ENCODE assay signal across 12 cellular contexts in the genomic region with DNA sequence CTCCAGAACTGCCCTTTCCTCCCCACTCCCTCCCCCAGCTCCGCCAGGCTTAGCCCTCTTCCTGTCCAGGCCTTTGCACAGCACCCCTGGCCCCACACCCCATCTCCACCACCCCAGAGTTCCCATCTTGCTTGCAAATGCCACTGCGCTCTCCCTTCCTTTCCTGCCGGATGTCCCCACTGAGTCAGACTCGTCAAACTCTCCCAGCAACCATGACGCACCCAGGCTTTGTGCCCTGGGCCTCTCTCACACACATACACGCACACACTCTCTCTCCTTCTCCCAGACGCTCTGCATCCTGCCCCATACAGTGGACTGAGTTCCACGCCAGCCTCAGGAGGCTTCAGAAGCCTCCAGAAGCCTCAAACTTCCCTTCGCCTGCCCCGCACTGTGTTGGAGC.
DNase-seq lines count a peak whose midpoint lies in the region; ATAC-seq and TF ChIP-seq lines count a peak whose summit lies in the region.
"Had no signal": no experiment of that assay in that cellular context is flagged by ENCODE, and none has a peak within 500 bp of the region (broad histone marks: within the 10 kb centered on the region; RNA-seq: fewer than 3 reads in every experiment).

No MANE protein-coding gene starts in this region.

- ATAC-seq in SK-N-SH treated with all-trans-retinoic acid at 6 μM for 48 hours (peak; percentile 61), GM21529 (IDR thresholded peaks at IDR 0.05; ENCODE audit: unreplicated experiment) (no peak), GM18498 (IDR thresholded peaks at IDR 0.05; ENCODE audit: unreplicated experiment) (no peak), HG03196 (IDR thresholded peaks at IDR 0.05; ENCODE audit: unreplicated experiment) (no peak)

- no peak for TF ChIP-seq CTCF in foreskin fibroblast (IDR thresholded peaks at IDR 0.05; ENCODE audit: low read depth, low read length)

- DNase-seq in GM03348 (ENCODE audit: low spot score) = peak; percentile 85
- DNase-seq in foreskin fibroblast = peak; percentile 89 to 94
- DNase-seq in skeletal muscle cell (ENCODE audit: low read depth) = peak; percentile 92
- DNase-seq in head of caudate nucleus = no peak
- DNase-seq: activated B cell treated with CpG ODN at 0.5 μM for 24 hours; effector CD4-positive, alpha-beta T cell; NCI-H1105 treated with DMSO at 0.1 percent for 48 hours; right lobe of liver had no signal

- intact Hi-C loops in head of caudate nucleus (cut with DNase I) = loop anchor here (5.0 kb wide), 1 partner anchor 79 kb away; no protein-coding TSS in a partner anchor

- H3K4me3 ChIP-seq in foreskin fibroblast (ENCODE audit: low read depth in 1 of 2, low read length in 2 of 2) (no peak overlapping the region), skeletal muscle cell (ENCODE audit: low read depth, low read length) (no peak overlapping the region)
- H3K4me3 ChIP-seq: right lobe of liver had no signal

TF ChIP-seq in SK-N-SH treated with all-trans-retinoic acid at 6 μM for 48 hours, 23 proteins besides CTCF, POLR2A, EP300 and RAD21:
- TF ChIP-seq, protein P1, sequence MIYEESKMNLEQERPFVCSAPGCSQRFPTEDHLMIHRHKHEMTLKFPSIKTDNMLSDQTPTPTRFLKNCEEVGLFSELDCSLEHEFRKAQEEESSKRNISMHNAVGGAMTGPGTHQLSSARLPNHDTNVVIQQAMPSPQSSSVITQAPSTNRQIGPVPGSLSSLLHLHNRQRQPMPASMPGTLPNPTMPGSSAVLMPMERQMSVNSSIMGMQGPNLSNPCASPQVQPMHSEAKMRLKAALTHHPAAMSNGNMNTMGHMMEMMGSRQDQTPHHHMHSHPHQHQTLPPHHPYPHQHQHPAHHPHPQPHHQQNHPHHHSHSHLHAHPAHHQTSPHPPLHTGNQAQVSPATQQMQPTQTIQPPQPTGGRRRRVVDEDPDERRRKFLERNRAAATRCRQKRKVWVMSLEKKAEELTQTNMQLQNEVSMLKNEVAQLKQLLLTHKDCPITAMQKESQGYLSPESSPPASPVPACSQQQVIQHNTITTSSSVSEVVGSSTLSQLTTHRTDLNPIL (CRISPR knock-in tag; IDR thresholded peaks at IDR 0.05; ENCODE audit: low read depth) = no peak
- TF ChIP-seq OSR1 (CRISPR knock-in tag; IDR thresholded peaks at IDR 0.05) = no peak
- TF ChIP-seq, protein P2, sequence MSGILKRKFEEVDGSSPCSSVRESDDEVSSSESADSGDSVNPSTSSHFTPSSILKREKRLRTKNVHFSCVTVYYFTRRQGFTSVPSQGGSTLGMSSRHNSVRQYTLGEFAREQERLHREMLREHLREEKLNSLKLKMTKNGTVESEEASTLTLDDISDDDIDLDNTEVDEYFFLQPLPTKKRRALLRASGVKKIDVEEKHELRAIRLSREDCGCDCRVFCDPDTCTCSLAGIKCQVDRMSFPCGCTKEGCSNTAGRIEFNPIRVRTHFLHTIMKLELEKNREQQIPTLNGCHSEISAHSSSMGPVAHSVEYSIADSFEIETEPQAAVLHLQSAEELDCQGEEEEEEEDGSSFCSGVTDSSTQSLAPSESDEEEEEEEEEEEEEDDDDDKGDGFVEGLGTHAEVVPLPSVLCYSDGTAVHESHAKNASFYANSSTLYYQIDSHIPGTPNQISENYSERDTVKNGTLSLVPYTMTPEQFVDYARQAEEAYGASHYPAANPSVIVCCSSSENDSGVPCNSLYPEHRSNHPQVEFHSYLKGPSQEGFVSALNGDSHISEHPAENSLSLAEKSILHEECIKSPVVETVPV (CRISPR knock-in tag; IDR thresholded peaks at IDR 0.05) = no peak
- no peak for TF ChIP-seq ARNTL (CRISPR knock-in tag; IDR thresholded peaks at IDR 0.05; ENCODE audit: borderline replicate concordance, low read depth)
- TF ChIP-seq CSDC2 (CRISPR knock-in tag; IDR thresholded peaks at IDR 0.05) = no peak
- TF ChIP-seq ZNF70 (CRISPR knock-in tag; IDR thresholded peaks at IDR 0.05) = no peak
- TF ChIP-seq TSHZ2 (CRISPR knock-in tag; IDR thresholded peaks at IDR 0.05) = no peak
- no peak for TF ChIP-seq ZFP3 (CRISPR knock-in tag; IDR thresholded peaks at IDR 0.05)
- TF ChIP-seq TOX (CRISPR knock-in tag; IDR thresholded peaks at IDR 0.05; ENCODE audit: borderline replicate concordance) = no peak
- no peak for TF ChIP-seq RARB (CRISPR knock-in tag; IDR thresholded peaks at IDR 0.05)
- TF ChIP-seq SNAI2 (CRISPR knock-in tag; IDR thresholded peaks at IDR 0.05) = no peak
- no peak for TF ChIP-seq ZFP30 (CRISPR knock-in tag; IDR thresholded peaks at IDR 0.05)
- no peak for TF ChIP-seq ZNF565 (CRISPR knock-in tag; conservative IDR thresholded peaks at IDR 0.05; ENCODE audit: low read depth)
- no peak for TF ChIP-seq PATZ1 (CRISPR knock-in tag; IDR thresholded peaks at IDR 0.05; ENCODE audit: borderline replicate concordance)
- TF ChIP-seq PPARA (CRISPR knock-in tag; IDR thresholded peaks at IDR 0.05; ENCODE audit: borderline replicate concordance) = no peak
- no peak for TF ChIP-seq BACH2 (CRISPR knock-in tag; IDR thresholded peaks at IDR 0.05; ENCODE audit: borderline replicate concordance)
- no peak for TF ChIP-seq GLIS3 (CRISPR knock-in tag; IDR thresholded peaks at IDR 0.05)
- no peak for TF ChIP-seq POU6F1 (CRISPR knock-in tag; IDR thresholded peaks at IDR 0.05; ENCODE audit: borderline replicate concordance, low read depth)
- TF ChIP-seq ZNF8 (CRISPR knock-in tag; IDR thresholded peaks at IDR 0.05) = no peak
- no peak for TF ChIP-seq ESRRG (CRISPR knock-in tag; IDR thresholded peaks at IDR 0.05)

Comparison
In these comparisons a context has a peak if more than half of its experiments do, and no peak if none do; other contexts are left out.
1. DNase-seq: peak in GM03348 (single experiment), foreskin fibroblast (2 of 2) and skeletal muscle cell (single experiment); none in head of caudate nucleus (0 of 42).